ENCODE assay signal across 1 cellular context in genomic region chr22:46432164-46433068, GRCh38.
TF ChIP-seq lines count a peak whose summit lies in the region.

No MANE protein-coding gene starts in this region.

TF ChIP-seq in SK-N-SH, 30 proteins besides CTCF, POLR2A, EP300 and RAD21 (continued from another document):
- TF ChIP-seq, protein P1, sequence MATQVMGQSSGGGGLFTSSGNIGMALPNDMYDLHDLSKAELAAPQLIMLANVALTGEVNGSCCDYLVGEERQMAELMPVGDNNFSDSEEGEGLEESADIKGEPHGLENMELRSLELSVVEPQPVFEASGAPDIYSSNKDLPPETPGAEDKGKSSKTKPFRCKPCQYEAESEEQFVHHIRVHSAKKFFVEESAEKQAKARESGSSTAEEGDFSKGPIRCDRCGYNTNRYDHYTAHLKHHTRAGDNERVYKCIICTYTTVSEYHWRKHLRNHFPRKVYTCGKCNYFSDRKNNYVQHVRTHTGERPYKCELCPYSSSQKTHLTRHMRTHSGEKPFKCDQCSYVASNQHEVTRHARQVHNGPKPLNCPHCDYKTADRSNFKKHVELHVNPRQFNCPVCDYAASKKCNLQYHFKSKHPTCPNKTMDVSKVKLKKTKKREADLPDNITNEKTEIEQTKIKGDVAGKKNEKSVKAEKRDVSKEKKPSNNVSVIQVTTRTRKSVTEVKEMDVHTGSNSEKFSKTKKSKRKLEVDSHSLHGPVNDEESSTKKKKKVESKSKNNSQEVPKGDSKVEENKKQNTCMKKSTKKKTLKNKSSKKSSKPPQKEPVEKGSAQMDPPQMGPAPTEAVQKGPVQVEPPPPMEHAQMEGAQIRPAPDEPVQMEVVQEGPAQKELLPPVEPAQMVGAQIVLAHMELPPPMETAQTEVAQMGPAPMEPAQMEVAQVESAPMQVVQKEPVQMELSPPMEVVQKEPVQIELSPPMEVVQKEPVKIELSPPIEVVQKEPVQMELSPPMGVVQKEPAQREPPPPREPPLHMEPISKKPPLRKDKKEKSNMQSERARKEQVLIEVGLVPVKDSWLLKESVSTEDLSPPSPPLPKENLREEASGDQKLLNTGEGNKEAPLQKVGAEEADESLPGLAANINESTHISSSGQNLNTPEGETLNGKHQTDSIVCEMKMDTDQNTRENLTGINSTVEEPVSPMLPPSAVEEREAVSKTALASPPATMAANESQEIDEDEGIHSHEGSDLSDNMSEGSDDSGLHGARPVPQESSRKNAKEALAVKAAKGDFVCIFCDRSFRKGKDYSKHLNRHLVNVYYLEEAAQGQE (IDR thresholded peaks at IDR 0.05; ENCODE audit: low read depth, low read length): no peak
- TF ChIP-seq, protein P2, sequence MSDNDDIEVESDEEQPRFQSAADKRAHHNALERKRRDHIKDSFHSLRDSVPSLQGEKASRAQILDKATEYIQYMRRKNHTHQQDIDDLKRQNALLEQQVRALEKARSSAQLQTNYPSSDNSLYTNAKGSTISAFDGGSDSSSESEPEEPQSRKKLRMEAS (IDR thresholded peaks at IDR 0.05; ENCODE audit: low read depth): no peak
- TF ChIP-seq MEF2A (IDR thresholded peaks at IDR 0.05; ENCODE audit: borderline replicate concordance, low read depth) (no peak), FOXJ3 (CRISPR knock-in tag; IDR thresholded peaks at IDR 0.05) (no peak), RXRA (IDR thresholded peaks at IDR 0.05; ENCODE audit: borderline replicate concordance, low read depth) (no peak), TAF1 (IDR thresholded peaks at IDR 0.05; ENCODE audit: borderline replicate concordance, low read depth, low read length) (no peak), ELF1 (IDR thresholded peaks at IDR 0.05) (no peak), NRF1 (IDR thresholded peaks at IDR 0.05; ENCODE audit: low read depth, low read length) (no peak), NFIC (IDR thresholded peaks at IDR 0.05; ENCODE audit: borderline replicate concordance) (no peak), TEAD4 (IDR thresholded peaks at IDR 0.05; ENCODE audit: borderline replicate concordance, insufficient read depth) (no peak)
